Comparison of ENCODE assay signal across 10 cellular contexts in the genomic region with DNA sequence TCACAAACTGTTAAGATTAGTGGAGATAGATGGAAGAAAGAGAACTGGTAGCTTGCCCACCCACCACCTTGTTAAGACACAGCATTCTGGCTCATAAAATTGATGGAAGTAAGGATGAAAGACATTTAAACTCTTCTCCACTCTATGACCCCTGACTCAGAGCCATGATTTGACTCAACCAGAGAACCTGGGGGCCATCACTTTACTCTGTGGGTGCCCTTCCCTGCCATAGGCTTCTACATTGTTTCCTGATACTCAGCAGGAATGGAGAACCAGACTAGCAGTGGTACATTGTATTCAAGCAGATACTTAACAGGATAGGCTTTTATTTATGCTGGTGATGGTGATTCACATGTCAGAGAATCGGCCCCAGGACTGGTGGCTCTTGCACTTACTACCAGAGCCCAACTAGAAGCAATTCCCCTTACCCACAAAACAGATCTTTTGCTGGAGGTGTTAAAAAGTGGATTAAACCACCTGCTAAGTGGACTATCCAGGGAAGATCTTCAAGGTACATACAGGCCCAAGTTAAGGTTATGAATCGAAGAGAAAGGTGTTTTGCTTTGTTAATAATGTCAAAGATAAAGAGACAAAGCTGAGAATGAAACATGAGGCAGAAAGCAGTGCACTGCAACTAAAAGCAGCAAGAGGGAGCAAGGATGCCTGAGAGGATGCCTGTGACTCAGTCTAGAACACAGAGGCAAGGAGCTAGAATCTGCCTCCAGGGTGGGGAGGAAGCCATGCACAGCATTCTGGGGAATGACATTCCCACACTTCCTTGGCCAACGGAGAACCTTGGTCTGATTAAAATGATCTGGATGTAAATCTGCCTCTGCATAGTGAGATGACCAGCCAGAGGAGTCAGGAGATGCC. TPM values are rescaled to one million over a fixed set of nuclear protein-coding genes. Genes with fewer than 3 reads are reported as not detected.
DNase-seq lines count a peak whose midpoint lies in the region; ATAC-seq and TF ChIP-seq lines count a peak whose summit lies in the region.
"Had no signal": no experiment of that assay in that cellular context is flagged by ENCODE, and none has a peak within 500 bp of the region (broad histone marks: within the 10 kb centered on the region; RNA-seq: fewer than 3 reads in every experiment).

No MANE protein-coding gene starts in this region.

- H3K27me3 Mint-ChIP-seq in glutamatergic neuron (ENCODE audit: unreplicated experiment), result no peaks in the 10 kb centered on the region

- peak; percentile 49 for DNase-seq in AG10803 (ENCODE audit: low read depth)
- DNase-seq in HT-29 (ENCODE audit: low spot score), result peak; percentile 5
- DNase-seq in astrocyte of the cerebellum (ENCODE audit: low read depth), result no peak
- DNase-seq in kidney glomerular epithelial cell (lab: John Stamatoyannopoulos, UW), result peak; percentile 8
- DNase-seq in NOMO-1 treated with DMSO at 0.1 percent for 48 hours (lab: John Stamatoyannopoulos, UW; ENCODE audit: unreplicated experiment), result no peak
- DNase-seq in glutamatergic neuron, result no peak
- DNase-seq: NCI-H1930, T-helper 1 cell had no signal

- no peak overlapping the region for H3K27ac Mint-ChIP-seq in glutamatergic neuron (ENCODE audit: unreplicated experiment)

- TF ChIP-seq CTCF in AG10803 (conservative IDR thresholded peaks at IDR 0.05; ENCODE audit: low read length), result peak; percentile 67
- TF ChIP-seq CTCF in astrocyte of the cerebellum (IDR thresholded peaks at IDR 0.05; ENCODE audit: low read depth, low read length, missing control alignments), result peak; percentile 56
- TF ChIP-seq CTCF in glutamatergic neuron (IDR thresholded peaks at IDR 0.05; ENCODE audit: partially characterized antibody, unreplicated experiment), result no peak

- no peaks in the 10 kb centered on the region for H3K9me3 Mint-ChIP-seq in glutamatergic neuron (ENCODE audit: unreplicated experiment)

- no peak overlapping the region for H3K4me3 Mint-ChIP-seq in glutamatergic neuron (ENCODE audit: unreplicated experiment)

- ATAC-seq in GM21423 (IDR thresholded peaks at IDR 0.05; ENCODE audit: unreplicated experiment) (no peak), GM19395 (IDR thresholded peaks at IDR 0.05; ENCODE audit: unreplicated experiment) (no peak)

- in situ Hi-C loops in astrocyte of the cerebellum (cut with HindIII; ENCODE audit: low sequenced_read_pairs), result no loop called here

- H3K4me3 ChIP-seq in AG10803 (ENCODE audit: low read length) (no peak overlapping the region), astrocyte of the cerebellum (ENCODE audit: low read depth, low read length) (no peak overlapping the region)

- no peaks in the 10 kb centered on the region for H3K36me3 Mint-ChIP-seq in glutamatergic neuron (ENCODE audit: unreplicated experiment)

- no peaks in the 10 kb centered on the region for H3K4me1 Mint-ChIP-seq in glutamatergic neuron (ENCODE audit: low read depth, unreplicated experiment)

RNA-seq across cellular contexts. Expression of a gene that starts 36.0 kb away (rescaled TPM):
- not detected in 2 replicates for total RNA-seq in HT-29 (2014; rRNA removed; shearing (Covaris generic))
- 2.9 TPM for total RNA-seq in glutamatergic neuron (ENCODE audit: unreplicated experiment)

Comparison
In these comparisons a context has a peak if more than half of its experiments do, and no peak if none do; other contexts are left out.
1. DNase-seq: peak in AG10803 (single experiment), HT-29 (single experiment) and kidney glomerular epithelial cell (single experiment); none in astrocyte of the cerebellum (single experiment), NOMO-1 treated with DMSO at 0.1 percent for 48 hours (single experiment) and glutamatergic neuron (single experiment).